Comparison of ENCODE assay signal across 22 cellular contexts in the genomic region with DNA sequence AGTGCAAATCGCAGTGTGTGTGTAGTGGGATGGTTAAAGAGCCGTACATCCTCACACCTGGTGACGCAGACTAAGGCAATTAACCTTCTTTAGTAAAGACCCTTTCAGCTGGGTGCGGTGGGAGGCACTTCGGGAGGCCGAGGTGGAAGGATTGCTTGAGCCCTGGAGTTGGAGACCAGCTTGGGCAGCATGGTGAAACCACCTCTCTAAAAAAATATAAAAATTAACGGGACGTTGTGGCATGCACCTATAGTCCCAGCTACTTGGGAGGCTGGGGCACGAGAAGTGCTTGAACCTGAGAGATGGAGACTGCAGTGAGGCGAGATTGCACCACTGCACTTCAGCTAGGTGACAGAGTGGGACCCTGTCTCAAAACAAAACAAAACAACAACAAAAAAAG. TPM values are rescaled to one million over a fixed set of nuclear protein-coding genes. Genes with fewer than 3 reads are reported as not detected.
DNase-seq lines count a peak whose midpoint lies in the region; ATAC-seq and TF ChIP-seq lines count a peak whose summit lies in the region.
"Had no signal": no experiment of that assay in that cellular context is flagged by ENCODE, and none has a peak within 500 bp of the region (broad histone marks: within the 10 kb centered on the region; RNA-seq: fewer than 3 reads in every experiment).

No MANE protein-coding gene starts in this region.

- TF ChIP-seq EP300 in gastroesophageal sphincter (IDR thresholded peaks at IDR 0.05) = no peak

- ATAC-seq in CD8-positive, alpha-beta T cell = no peak
- ATAC-seq in T-helper 17 cell = no peak
- ATAC-seq in gastroesophageal sphincter = no peak
- ATAC-seq in HG03159 (IDR thresholded peaks at IDR 0.05; ENCODE audit: unreplicated experiment) = no peak
- no peak for ATAC-seq in activated T-helper 17 cell treated with anti-CD3 and anti-CD28 coated beads, Interleukin-2, amount 50 U/mL, for 72 hours (replicated peaks)
- no peak for ATAC-seq in GM21515 (IDR thresholded peaks at IDR 0.05; ENCODE audit: unreplicated experiment)
- ATAC-seq: activated CD8-positive, alpha-beta memory T cell treated with anti-CD3 and anti-CD28 coated beads, Interleukin-2, amount 10 ng/mL, durations not matched to agents 7 days and 5 days had no signal

- POLR2A ChIA-PET in CD8-positive, alpha-beta T cell (lab: Charles Lee) = no interaction called here

- intact Hi-C loops in CD8-positive, alpha-beta T cell (cut with DNase I, micrococcal nuclease) = no loop called here

- no peaks in the 10 kb centered on the region for H3K9me3 ChIP-seq in CD8-positive, alpha-beta T cell (ENCODE audit: low read length)
- H3K9me3 ChIP-seq in T-helper 17 cell (ENCODE audit: control insufficient read depth, low read length, poor library complexity, severe bottlenecking) (no peaks in the 10 kb centered on the region), gastroesophageal sphincter (no peaks in the 10 kb centered on the region), skeletal muscle tissue (ENCODE audit: control insufficient read depth in 3 of 3, low read length in 3 of 3) (no peaks in the 10 kb centered on the region)
- H3K9me3 ChIP-seq: adrenal gland had no signal

- H3K4me3 ChIP-seq in CD8-positive, alpha-beta T cell (ENCODE audit: low read depth, low read length) = no peak overlapping the region
- H3K4me3 ChIP-seq in gastroesophageal sphincter = peak overlapping the region in 1 of 2 donors; percentile 2
- H3K4me3 ChIP-seq in skeletal muscle tissue (ENCODE audit: low read length in 3 of 3) = peak overlapping the region in 2 of 3 donors; percentile 14 to 19
- H3K4me3 ChIP-seq: adrenal gland, GM23248, smooth muscle cell had no signal

- 92 to 95% methylated on average over 4 of the region's 10 CpGs for WGBS in gastroesophageal sphincter (ENCODE audit: low coverage in 1 of 2), 2 donors

- H3K4me1 Mint-ChIP-seq in CD8-positive, alpha-beta T cell (ENCODE audit: low read depth) = peaks cover 27% of the 10 kb centered on the region
- peaks cover 40% of the 10 kb centered on the region for H3K4me1 Mint-ChIP-seq in T-helper 17 cell
- peaks cover 12% of the 10 kb centered on the region for H3K4me1 Mint-ChIP-seq in activated T-helper 17 cell treated with anti-CD3 and anti-CD28 coated beads, Interleukin-2, amount 50 U/mL, for 72 hours

- no peak for DNase-seq in CD8-positive, alpha-beta T cell
- DNase-seq in T-helper 17 cell = no peak
- DNase-seq: activated CD4-positive, alpha-beta T cell treated with anti-CD3 and anti-CD28 coated beads for 48 hours; activated CD8-positive, alpha-beta memory T cell treated with anti-CD3 and anti-CD28 coated beads, Interleukin-2, amount 10 ng/mL, durations not matched to agents 7 days and 5 days; Calu3; effector CD4-positive, alpha-beta T cell; GM23248; KBM-7; MV-4-11; NCI-H187; NCI-H446 treated with DMSO at 0.1 percent for 48 hours; Right ventricle myocardium superior; stimulated activated CD4-positive, alpha-beta T cell treated with anti-CD3 and anti-CD28 coated beads, Interleukin-4, amount 100 ng/mL, for 24 hours had no signal

- H3K27ac ChIP-seq in CD8-positive, alpha-beta T cell (ENCODE audit: low read depth, low read length) = no peak overlapping the region
- H3K27ac ChIP-seq in gastroesophageal sphincter (peak overlapping the region in 3 of 4 donors; percentile 7 to 48 (median 46)), skeletal muscle tissue (ENCODE audit: low read depth, low read length) (peak overlapping the region; percentile 51)
- H3K27ac ChIP-seq: GM23248 had no signal

- H3K4me3 Mint-ChIP-seq in CD8-positive, alpha-beta T cell = no peak overlapping the region
- H3K4me3 Mint-ChIP-seq in T-helper 17 cell = no peak overlapping the region
- H3K4me3 Mint-ChIP-seq in activated T-helper 17 cell treated with anti-CD3 and anti-CD28 coated beads, Interleukin-2, amount 50 U/mL, for 72 hours = no peak overlapping the region
- H3K4me3 Mint-ChIP-seq: activated CD8-positive, alpha-beta memory T cell treated with anti-CD3 and anti-CD28 coated beads, Interleukin-2, amount 10 ng/mL, durations not matched to agents 7 days and 5 days had no signal

- H3K9ac ChIP-seq in skeletal muscle tissue (ENCODE audit: low read depth in 1 of 3, low read length in 3 of 3) = peak overlapping the region in 2 of 3 donors; percentile 33 to 66
- H3K9ac ChIP-seq: GM23248, parathyroid adenoma had no signal

- peak overlapping the region; percentile 23 for H3K27ac Mint-ChIP-seq in CD8-positive, alpha-beta T cell
- peak overlapping the region; percentile 49 for H3K27ac Mint-ChIP-seq in T-helper 17 cell
- H3K27ac Mint-ChIP-seq in activated T-helper 17 cell treated with anti-CD3 and anti-CD28 coated beads, Interleukin-2, amount 50 U/mL, for 72 hours = no peak overlapping the region
- H3K27ac Mint-ChIP-seq: activated CD8-positive, alpha-beta memory T cell treated with anti-CD3 and anti-CD28 coated beads, Interleukin-2, amount 10 ng/mL, durations not matched to agents 7 days and 5 days had no signal

- H3K27me3 ChIP-seq in CD8-positive, alpha-beta T cell (ENCODE audit: insufficient read depth, low read length) = no peaks in the 10 kb centered on the region
- no peaks in the 10 kb centered on the region for H3K27me3 ChIP-seq in gastroesophageal sphincter
- no peaks in the 10 kb centered on the region for H3K27me3 ChIP-seq in skeletal muscle tissue (ENCODE audit: control insufficient read depth in 3 of 3, insufficient read depth in 3 of 3, low read length in 3 of 3)
- H3K27me3 ChIP-seq: adrenal gland had no signal

- H3K9me3 Mint-ChIP-seq in CD8-positive, alpha-beta T cell = no peaks in the 10 kb centered on the region
- H3K9me3 Mint-ChIP-seq in activated T-helper 17 cell treated with anti-CD3 and anti-CD28 coated beads, Interleukin-2, amount 50 U/mL, for 72 hours = no peaks in the 10 kb centered on the region

- no peaks in the 10 kb centered on the region for H3K4me1 ChIP-seq in CD8-positive, alpha-beta T cell (ENCODE audit: insufficient read depth, low read length)
- H3K4me1 ChIP-seq in gastroesophageal sphincter (peaks cover 25 to 98% (median 61%) of the 10 kb centered on the region in 3 donors), skeletal muscle tissue (ENCODE audit: control insufficient read depth in 3 of 3, insufficient read depth in 3 of 3, low read length in 3 of 3) (peaks cover 88 to 91% (median 88%) of the 10 kb centered on the region in 3 donors)

- H3K36me3 Mint-ChIP-seq in CD8-positive, alpha-beta T cell = no peaks in the 10 kb centered on the region
- no peaks in the 10 kb centered on the region for H3K36me3 Mint-ChIP-seq in T-helper 17 cell (ENCODE audit: low read depth)
- H3K36me3 Mint-ChIP-seq in activated T-helper 17 cell treated with anti-CD3 and anti-CD28 coated beads, Interleukin-2, amount 50 U/mL, for 72 hours (ENCODE audit: low read depth) = no peaks in the 10 kb centered on the region
- H3K36me3 Mint-ChIP-seq: activated CD8-positive, alpha-beta memory T cell treated with anti-CD3 and anti-CD28 coated beads, Interleukin-2, amount 10 ng/mL, durations not matched to agents 7 days and 5 days had no signal

- no peaks in the 10 kb centered on the region for H3K27me3 Mint-ChIP-seq in CD8-positive, alpha-beta T cell (ENCODE audit: low read depth)
- H3K27me3 Mint-ChIP-seq in T-helper 17 cell = no peaks in the 10 kb centered on the region
- no peaks in the 10 kb centered on the region for H3K27me3 Mint-ChIP-seq in activated T-helper 17 cell treated with anti-CD3 and anti-CD28 coated beads, Interleukin-2, amount 50 U/mL, for 72 hours

- no peaks in the 10 kb centered on the region for H3K36me3 ChIP-seq in CD8-positive, alpha-beta T cell (ENCODE audit: insufficient read depth, low read length)
- H3K36me3 ChIP-seq in gastroesophageal sphincter (peaks cover 0 to 98% of the 10 kb centered on the region in 2 donors), skeletal muscle tissue (ENCODE audit: control insufficient read depth in 3 of 3, insufficient read depth in 3 of 3, low read length in 3 of 3) (peaks cover 2 to 6% (median 6%) of the 10 kb centered on the region in 3 donors)
- H3K36me3 ChIP-seq: adrenal gland had no signal

- CTCF ChIA-PET in CD8-positive, alpha-beta T cell (lab: Charles Lee) = interaction anchor here (0.8 kb wide), 1 partner anchor 20 kb away, joined by 3 read pairs; no protein-coding TSS in a partner anchor

- TF ChIP-seq CTCF in CD8-positive, alpha-beta T cell (IDR thresholded peaks at IDR 0.05) = no peak
- TF ChIP-seq CTCF in gastroesophageal sphincter (IDR thresholded peaks at IDR 0.05) = no peak

- TF ChIP-seq POLR2A in gastroesophageal sphincter (IDR thresholded peaks at IDR 0.05) = no peak

RNA-seq across cellular contexts. Expression of a gene that starts 31.5 kb away (rescaled TPM):
- 10 to 100 TPM; 15.3 to 18.3 TPM for total RNA-seq in CD8-positive, alpha-beta T cell
- total RNA-seq in T-helper 17 cell (10 to 100 TPM; 17.2 to 20.7 TPM), gastroesophageal sphincter (100 to 1,000 TPM; 153 to 284 (median 232) TPM), skeletal muscle tissue (6.8 TPM)
- 10 to 100 TPM in 1 of 2 donors, 1 to 10 TPM in 1; 6.1 to 10.6 TPM for total RNA-seq in activated T-helper 17 cell treated with anti-CD3 and anti-CD28 coated beads, Interleukin-2, amount 50 U/mL, for 72 hours
- total RNA-seq: Calu3, fibroblast of lung, GM23248, smooth muscle cell had no signal

Comparison
In these comparisons a context has a peak if more than half of its experiments do, and no peak if none do; other contexts are left out.
1. RNA of a gene that starts 31.5 kb away (total RNA-seq): 153 to 284 TPM in gastroesophageal sphincter; 17.2 to 20.7 TPM in T-helper 17 cell, 15.3 to 18.3 TPM in CD8-positive, alpha-beta T cell, 6.1 to 10.6 TPM in activated T-helper 17 cell treated with anti-CD3 and anti-CD28 coated beads, Interleukin-2, amount 50 U/mL, for 72 hours and 6.8 TPM in skeletal muscle tissue (single experiment); every median in the first group is over 4 times any median in the second.